ENCODE assay signal across 25 cellular contexts in the genomic region with DNA sequence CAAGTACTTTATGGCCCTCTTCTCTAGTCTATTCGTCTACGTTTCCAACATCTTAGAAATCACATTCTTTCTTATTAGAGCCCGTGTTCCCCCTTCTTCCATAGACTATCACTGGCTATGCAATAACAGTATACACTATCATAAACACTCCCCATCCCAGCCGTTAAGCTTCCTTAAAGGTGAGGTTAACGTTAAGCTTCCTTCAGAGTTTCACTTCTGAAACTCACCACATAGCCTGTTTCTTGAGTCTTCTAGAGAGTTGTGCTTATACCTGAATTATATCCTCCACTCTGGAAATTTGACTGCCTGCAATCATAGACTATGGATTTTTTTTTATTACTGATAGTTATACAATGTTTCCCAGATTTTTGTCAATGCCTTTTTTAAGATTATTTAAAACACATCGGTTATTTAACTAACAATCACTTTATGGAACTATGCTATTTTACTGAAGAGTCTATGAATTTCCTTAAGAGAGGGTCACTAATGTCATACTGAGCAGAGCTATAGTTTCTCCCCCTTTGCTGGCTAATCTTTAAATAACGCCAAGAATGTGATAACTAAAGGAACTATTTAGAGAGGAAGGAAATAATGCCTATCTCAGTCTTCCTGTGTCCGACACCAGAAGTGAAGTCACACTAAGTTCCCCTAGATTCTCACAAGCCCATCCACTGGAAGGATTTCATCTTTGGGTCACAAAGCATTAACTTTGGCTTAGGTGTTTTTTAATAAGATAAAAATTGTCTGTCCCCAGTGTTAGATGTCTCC. TPM values are rescaled to one million over a fixed set of nuclear protein-coding genes. Genes with fewer than 3 reads are reported as not detected.
"Had no signal": no experiment of that assay in that cellular context is flagged by ENCODE, and none has a peak within 500 bp of the region (broad histone marks: within the 10 kb centered on the region; RNA-seq: fewer than 3 reads in every experiment).

No MANE protein-coding gene starts in this region.

- H3K9me3 ChIP-seq: gastrocnemius medialis, psoas muscle, spleen, testis, tibial nerve, upper lobe of right lung, vagina had no signal

- H3K27me3 ChIP-seq: gastrocnemius medialis, spleen, testis, tibial nerve, upper lobe of right lung, vagina had no signal

- H3K4me1 Mint-ChIP-seq: nephron progenitor cell; stimulated activated naive CD8-positive, alpha-beta T cell treated with anti-CD3 and anti-CD28 coated beads, Interleukin-15, amount 100 ng/mL, for 72 hours had no signal

- DNase-seq: dorsolateral prefrontal cortex; effector CD8-positive, alpha-beta T cell; gastrocnemius medialis; heart right ventricle; hypothalamus; islet precursor cell; mammary epithelial cell; naive thymus-derived CD4-positive, alpha-beta T cell; nephron progenitor cell; psoas muscle; spleen; stimulated activated CD4-positive, alpha-beta T cell treated with anti-CD3 and anti-CD28 coated beads, Interleukin-15, amount 100 ng/mL, for 24 hours; stimulated activated CD4-positive, alpha-beta T cell treated with anti-CD3 and anti-CD28 coated beads, Interleukin-1b, Interleukin-23, amount 100 ng/mL, for 48 hours; stimulated activated CD4-positive, alpha-beta T cell treated with anti-CD3 and anti-CD28 coated beads, Interleukin-4, amount 100 ng/mL, for 24 hours; stimulated activated naive CD8-positive, alpha-beta T cell treated with anti-CD3 and anti-CD28 coated beads, Interleukin-15, amount 100 ng/mL, for 72 hours; testis; upper lobe of right lung had no signal

- H3K36me3 ChIP-seq: gastrocnemius medialis, heart right ventricle, spleen, tibial nerve, upper lobe of right lung, vagina had no signal

- ATAC-seq: esophagus mucosa; gastrocnemius medialis; heart right ventricle; left lobe of liver; naive thymus-derived CD4-positive, alpha-beta T cell; psoas muscle; sciatic nerve; stimulated activated memory B cell treated with anti-CD40 and anti-IgM and Interleukin-4, amounts not matched to agents 10 μg/mL and 1 μg/mL and 100 μg/mL, for 72 hours; stimulated activated naive CD8-positive, alpha-beta T cell treated with anti-CD3 and anti-CD28 coated beads, Interleukin-15, amount 100 ng/mL, for 72 hours; upper lobe of right lung had no signal

- H3K4me1 ChIP-seq: gastrocnemius medialis, psoas muscle, testis, tibial nerve, upper lobe of right lung, vagina had no signal

- H3K27ac Mint-ChIP-seq: naive thymus-derived CD4-positive, alpha-beta T cell; nephron progenitor cell; stimulated activated memory B cell treated with anti-CD40 and anti-IgM and Interleukin-4, amounts not matched to agents 10 μg/mL and 1 μg/mL and 100 μg/mL, for 72 hours; stimulated activated naive CD8-positive, alpha-beta T cell treated with anti-CD3 and anti-CD28 coated beads, Interleukin-15, amount 100 ng/mL, for 72 hours had no signal

- H3K4me3 Mint-ChIP-seq: naive thymus-derived CD4-positive, alpha-beta T cell; nephron progenitor cell; stimulated activated memory B cell treated with anti-CD40 and anti-IgM and Interleukin-4, amounts not matched to agents 10 μg/mL and 1 μg/mL and 100 μg/mL, for 72 hours; stimulated activated naive CD8-positive, alpha-beta T cell treated with anti-CD3 and anti-CD28 coated beads, Interleukin-15, amount 100 ng/mL, for 72 hours had no signal

- H3K4me3 ChIP-seq: dorsolateral prefrontal cortex, gastrocnemius medialis, heart right ventricle, psoas muscle, spleen, testis, tibial nerve, upper lobe of right lung, vagina had no signal

- H3K36me3 Mint-ChIP-seq: naive thymus-derived CD4-positive, alpha-beta T cell; stimulated activated memory B cell treated with anti-CD40 and anti-IgM and Interleukin-4, amounts not matched to agents 10 μg/mL and 1 μg/mL and 100 μg/mL, for 72 hours had no signal

- H3K27ac ChIP-seq: dorsolateral prefrontal cortex, gastrocnemius medialis, heart right ventricle, psoas muscle, spleen, testis, tibial nerve, upper lobe of right lung, vagina had no signal

RNA-seq across cellular contexts. Expression of gene FCER1A, which starts 16.8 kb away (rescaled TPM):
- total RNA-seq: fibroblast of villous mesenchyme, gastrocnemius medialis, left lobe of liver, mammary epithelial cell, omental fat pad had no signal
- polyA plus RNA-seq: mammary epithelial cell had no signal
